In genomic region chr5:111787006-111787405, GRCh38 we compare ENCODE assay signal across 13 cellular contexts. TPM values are rescaled to one million over a fixed set of nuclear protein-coding genes. Genes with fewer than 3 reads are reported as not detected.
DNase-seq lines count a peak whose midpoint lies in the region; ATAC-seq and TF ChIP-seq lines count a peak whose summit lies in the region.
"Had no signal": no experiment of that assay in that cellular context is flagged by ENCODE, and none has a peak within 500 bp of the region (broad histone marks: within the 10 kb centered on the region; RNA-seq: fewer than 3 reads in every experiment).

No MANE protein-coding gene starts in this region.

- no peaks in the 10 kb centered on the region for H3K9me2 ChIP-seq in SK-N-SH

- H3K27ac ChIP-seq in SK-N-SH (ENCODE audit: low read depth in 2 of 2, low read length in 1 of 2): no peak overlapping the region
- H3K27ac ChIP-seq: 22Rv1 had no signal

- H3K4me2 ChIP-seq in SK-N-SH: no peak overlapping the region
- H3K4me2 ChIP-seq: GM23338 had no signal

- H3K9ac ChIP-seq in SK-N-SH: no peak overlapping the region

- H4K20me1 ChIP-seq in SK-N-SH (ENCODE audit: insufficient read depth): no peaks in the 10 kb centered on the region

- H3K4me1 ChIP-seq in SK-N-SH (ENCODE audit: control insufficient read depth in 1 of 2, insufficient read depth in 2 of 2, low read depth in 1 of 2, low read length in 1 of 2) (no peaks in the 10 kb centered on the region), HAP-1 (no peaks in the 10 kb centered on the region)

- no peak for ATAC-seq in SK-N-SH treated with all-trans-retinoic acid at 6 μM for 48 hours
- ATAC-seq: CD8-positive, alpha-beta T cell; GM23338 had no signal

- peaks cover under 1% of the 10 kb centered on the region for H3F3A ChIP-seq in SK-N-SH (replicated peaks; ENCODE audit: insufficient read depth)

- POLR2A ChIA-PET in SK-N-SH (lab: Yijun Ruan, JAX): no interaction called here

- TF ChIP-seq CTCF in SK-N-SH (IDR thresholded peaks at IDR 0.05): no peak

- H2AFZ ChIP-seq in SK-N-SH (ENCODE audit: low read depth): peak overlapping the region; percentile 58; the same call in 1 of the 2 replicates
- H2AFZ ChIP-seq: GM23338 had no signal

- TF ChIP-seq EP300 in SK-N-SH (IDR thresholded peaks at IDR 0.05; ENCODE audit: borderline replicate concordance in 1 of 2, low read depth in 1 of 2, low read length in 1 of 2): no peak

- DNase-seq in SK-N-SH (no peak), glomerular visceral epithelial cell (ENCODE audit: extremely low spot score) (peak; percentile 63), myocyte (ENCODE audit: low read depth) (peak; percentile 13), MV-4-11 (lab: John Stamatoyannopoulos, UW) (no peak), HAP-1 (ENCODE audit: low spot score in 2 of 2) (no peak), T-helper 9 cell (no peak)
- DNase-seq: CD8-positive, alpha-beta T cell; COR-L47; DMS53; H7 had no signal

- H3K36me3 ChIP-seq in SK-N-SH (replicated peaks in 1 of 2; ENCODE audit: control insufficient read depth in 1 of 2, insufficient read depth in 2 of 2, low read length in 1 of 2) (no peaks in the 10 kb centered on the region), HAP-1 (replicated peaks) (no peaks in the 10 kb centered on the region)

- TF ChIP-seq RAD21 in SK-N-SH (IDR thresholded peaks at IDR 0.05; ENCODE audit: low read length): no peak

- H3K4me3 ChIP-seq in SK-N-SH (ENCODE audit: low read depth in 2 of 2, low read length in 1 of 2): no peak overlapping the region
- no peak overlapping the region for H3K4me3 ChIP-seq in HAP-1
- H3K4me3 ChIP-seq: GM23338 had no signal

- no peaks in the 10 kb centered on the region for H3K27me3 ChIP-seq in SK-N-SH (ENCODE audit: insufficient read depth)
- H3K27me3 ChIP-seq in HAP-1 (ENCODE audit: low read depth): no peaks in the 10 kb centered on the region

- no peaks in the 10 kb centered on the region for H3K79me2 ChIP-seq in SK-N-SH (ENCODE audit: insufficient read depth)

- CTCF ChIA-PET in SK-N-SH (lab: Yijun Ruan, JAX): no interaction called here

- in situ Hi-C loops in HAP-1 (cut with MboI; ENCODE audit: low sequenced_read_pairs): no loop called here

- no peaks in the 10 kb centered on the region for H3K9me3 ChIP-seq in SK-N-SH
- no peaks in the 10 kb centered on the region for H3K9me3 ChIP-seq in HAP-1

TF ChIP-seq in SK-N-SH, 30 proteins besides CTCF, POLR2A, EP300 and RAD21:
- TF ChIP-seq GATA2 (CRISPR knock-in tag; IDR thresholded peaks at IDR 0.05): no peak
- no peak for TF ChIP-seq SMC3 (IDR thresholded peaks at IDR 0.05; ENCODE audit: low read depth, low read length)
- TF ChIP-seq TCF12 (IDR thresholded peaks at IDR 0.05): no peak

TF ChIP-seq in SK-N-SH treated with all-trans-retinoic acid at 6 μM for 48 hours, 23 proteins besides CTCF, POLR2A, EP300 and RAD21:
- TF ChIP-seq ZFP30 (CRISPR knock-in tag; IDR thresholded peaks at IDR 0.05) (no peak), CSDC2 (CRISPR knock-in tag; IDR thresholded peaks at IDR 0.05) (no peak), TCF4 (CRISPR knock-in tag; IDR thresholded peaks at IDR 0.05; ENCODE audit: borderline replicate concordance) (no peak), CSRNP3 (CRISPR knock-in tag; IDR thresholded peaks at IDR 0.05) (no peak), RARB (CRISPR knock-in tag; IDR thresholded peaks at IDR 0.05) (no peak), ESRRG (CRISPR knock-in tag; IDR thresholded peaks at IDR 0.05) (no peak), ZC3H10 (CRISPR knock-in tag; IDR thresholded peaks at IDR 0.05) (no peak), TOX (CRISPR knock-in tag; IDR thresholded peaks at IDR 0.05; ENCODE audit: borderline replicate concordance) (no peak), PPARA (CRISPR knock-in tag; IDR thresholded peaks at IDR 0.05; ENCODE audit: borderline replicate concordance) (no peak), ZNF8 (CRISPR knock-in tag; IDR thresholded peaks at IDR 0.05) (no peak)

RNA-seq across cellular contexts. Expression of gene NREP, which starts 30.0 kb away (rescaled TPM):
- polyA plus RNA-seq in SK-N-SH (2012; rRNA removed): 94.4 and 143 TPM in 2 replicates
- polyA plus RNA-seq in SK-N-SH (2012; cell fraction: cytosol; rRNA removed): 140 and 180 TPM in 2 replicates
- 72.8 and 166 TPM in 2 replicates for polyA plus RNA-seq in SK-N-SH (2012; cell fraction: nucleus; rRNA removed)
- total RNA-seq in myocyte: 142 and 169 TPM in 2 replicates
- polyA plus RNA-seq in myocyte (2012): 76.0 TPM

Comparison
In these comparisons a context has a peak if more than half of its experiments do, and no peak if none do; other contexts are left out.
1. DNase-seq: peak in glomerular visceral epithelial cell (single experiment) and myocyte (single experiment); none in SK-N-SH (single experiment), MV-4-11 (single experiment), HAP-1 (0 of 2) and T-helper 9 cell (single experiment).